Comparison of ENCODE assay signal across 18 cellular contexts in genomic region chr2:97733341-97734035, GRCh38. TPM values are rescaled to one million over a fixed set of nuclear protein-coding genes. Genes with fewer than 3 reads are reported as not detected.
A peak's percentile ranks its signal among the peaks of the same experiment; 100 is the strongest.
DNase-seq lines count a peak whose midpoint lies in the region; ATAC-seq, FAIRE-seq and TF ChIP-seq lines count a peak whose summit lies in the region.
"Had no signal": no experiment of that assay in that cellular context is flagged by ENCODE, and none has a peak within 500 bp of the region (broad histone marks: within the 10 kb centered on the region; RNA-seq: fewer than 3 reads in every experiment).

No MANE protein-coding gene starts in this region.

- no peak for ATAC-seq in HepG2
- no peak for ATAC-seq in right lobe of liver
- no peak for ATAC-seq in RWPE2 (ENCODE audit: low read depth)
- no peak for ATAC-seq in naive thymus-derived CD8-positive, alpha-beta T cell
- ATAC-seq in HG02642 (IDR thresholded peaks at IDR 0.05; ENCODE audit: poor library complexity, unreplicated experiment) = no peak
- ATAC-seq: PC-3 had no signal

- no peak overlapping the region for H3K4me3 Mint-ChIP-seq in naive thymus-derived CD8-positive, alpha-beta T cell
- no peak overlapping the region for H3K4me3 Mint-ChIP-seq in activated naive CD4-positive, alpha-beta T cell treated with anti-CD3 and anti-CD28 coated beads for 36 hours

- WGBS in HepG2 (ENCODE audit: low lambda C conversion rate) = 40% methylated on average over 17 of the region's 20 CpGs
- 85% methylated on average over 2 of the region's 20 CpGs for WGBS in right lobe of liver (ENCODE audit: insufficient coverage, low coverage, low lambda C conversion rate, missing lambda C conversion rate)

- no peak overlapping the region for H3K9ac ChIP-seq in HepG2 (ENCODE audit: insufficient read depth, low read depth, low read length)

- no peak overlapping the region for H3K4me2 ChIP-seq in HepG2 (ENCODE audit: low read depth, low read length)

- no peaks in the 10 kb centered on the region for H3K79me2 ChIP-seq in HepG2 (ENCODE audit: insufficient read depth, low read length)

- no peaks in the 10 kb centered on the region for H3K36me3 ChIP-seq in HepG2 (replicated peaks in 1 of 2; ENCODE audit: control insufficient read depth in 1 of 2, insufficient read depth in 2 of 2, low read length in 2 of 2)
- no peaks in the 10 kb centered on the region for H3K36me3 ChIP-seq in right lobe of liver
- H3K36me3 ChIP-seq in RWPE2 (ENCODE audit: low read depth) = no peaks in the 10 kb centered on the region

- H3K27ac Mint-ChIP-seq in naive thymus-derived CD8-positive, alpha-beta T cell = peak overlapping the region in 6 of 10 donors; percentile 13 to 62 (median 30)
- no peak overlapping the region for H3K27ac Mint-ChIP-seq in activated naive CD4-positive, alpha-beta T cell treated with anti-CD3 and anti-CD28 coated beads for 36 hours

- TF ChIP-seq CTCF in HepG2 (CRISPR knock-in tag; IDR thresholded peaks at IDR 0.05) = no peak
- no peak for TF ChIP-seq CTCF in right lobe of liver (IDR thresholded peaks at IDR 0.05)
- no peak for TF ChIP-seq CTCF in RWPE2 (IDR thresholded peaks at IDR 0.05; ENCODE audit: poor library complexity, severe bottlenecking)

- peaks cover 10% of the 10 kb centered on the region; the same call in 1 of the 2 replicates for H3K9me3 ChIP-seq in HepG2 (ENCODE audit: low read length)
- no peaks in the 10 kb centered on the region for H3K9me3 ChIP-seq in right lobe of liver
- peaks cover 6% of the 10 kb centered on the region for H3K9me3 ChIP-seq in RWPE2 (ENCODE audit: severe bottlenecking)

- TF ChIP-seq POLR2A in HepG2 (IDR thresholded peaks at IDR 0.05; ENCODE audit: insufficient read depth in 1 of 2, low read depth in 2 of 2, low read length in 2 of 2) = no peak
- no peak for TF ChIP-seq POLR2A in right lobe of liver (IDR thresholded peaks at IDR 0.05)

- CTCF ChIA-PET in HepG2 (lab: Yijun Ruan, JAX; ENCODE audit: low intra/inter-chr PET ratio, low total read pairs) = no interaction called here
- CTCF ChIA-PET in activated naive CD4-positive, alpha-beta T cell treated with anti-CD3 and anti-CD28 coated beads for 36 hours (lab: Charles Lee) = no interaction called here

- no peaks in the 10 kb centered on the region for H3K27me3 Mint-ChIP-seq in naive thymus-derived CD8-positive, alpha-beta T cell
- no peaks in the 10 kb centered on the region for H3K27me3 Mint-ChIP-seq in activated naive CD4-positive, alpha-beta T cell treated with anti-CD3 and anti-CD28 coated beads for 36 hours (ENCODE audit: low read depth)

- H3K27me3 ChIP-seq in HepG2 (ENCODE audit: control insufficient read depth in 1 of 2, insufficient read depth in 2 of 2, low read length in 2 of 2) = peaks cover 0 to 29% of the 10 kb centered on the region in 2 experiments; a peak in 3 of 5 replicates
- H3K27me3 ChIP-seq in right lobe of liver = no peaks in the 10 kb centered on the region
- H3K27me3 ChIP-seq in RWPE2 (ENCODE audit: insufficient read depth, poor library complexity, severe bottlenecking) = no peaks in the 10 kb centered on the region

- TF ChIP-seq RAD21 in HepG2 (CRISPR knock-in tag; IDR thresholded peaks at IDR 0.05) = no peak

- H3K4me1 Mint-ChIP-seq in naive thymus-derived CD8-positive, alpha-beta T cell = peaks cover 18 to 56% (median 39%) of the 10 kb centered on the region in 4 donors
- peaks cover 15% of the 10 kb centered on the region for H3K4me1 Mint-ChIP-seq in activated naive CD4-positive, alpha-beta T cell treated with anti-CD3 and anti-CD28 coated beads for 36 hours (ENCODE audit: low read depth)

- H3K27ac ChIP-seq in HepG2 (ENCODE audit: extremely low read length, insufficient read depth, low read length) (no peak overlapping the region), right lobe of liver (no peak overlapping the region), RWPE2 (ENCODE audit: poor library complexity, severe bottlenecking) (no peak overlapping the region)

- H3K9me3 Mint-ChIP-seq in naive thymus-derived CD8-positive, alpha-beta T cell = peaks cover 0 to 2% (median 0%) of the 10 kb centered on the region in 9 donors
- H3K9me3 Mint-ChIP-seq in activated naive CD4-positive, alpha-beta T cell treated with anti-CD3 and anti-CD28 coated beads for 36 hours = peaks cover 5% of the 10 kb centered on the region

- TF ChIP-seq EP300 in HepG2 (IDR thresholded peaks at IDR 0.05; ENCODE audit: low read depth in 2 of 2, low read length in 2 of 2) (no peak), HepG2 (CRISPR knock-in tag; IDR thresholded peaks at IDR 0.05; ENCODE audit: borderline replicate concordance) (no peak)

- no TSS peak for BruUV-seq in HepG2 (replicated peaks; lab: Mats Ljungman, UMichigan)

- DNase-seq in HepG2 (ENCODE audit: low spot score) (no peak), right lobe of liver (no peak), RWPE2 (ENCODE audit: low spot score) (peak; percentile 19), urothelium cell line (ENCODE audit: low spot score) (no peak), NCI-H2227 (lab: John Stamatoyannopoulos, UW; ENCODE audit: unreplicated experiment) (no peak)
- no peak for DNase-seq in naive thymus-derived CD8-positive, alpha-beta T cell
- no peak for DNase-seq in activated naive CD4-positive, alpha-beta T cell treated with anti-CD3 and anti-CD28 coated beads for 36 hours
- DNase-seq: ACHN, AML-193, Calu3, NCI-H2029, NCI-H2171, NCI-H774, PC-3 had no signal

- H3K4me1 ChIP-seq in HepG2 (ENCODE audit: insufficient read depth, low read length) = no peaks in the 10 kb centered on the region
- H3K4me1 ChIP-seq in right lobe of liver = no peaks in the 10 kb centered on the region
- H3K4me1 ChIP-seq in RWPE2 (ENCODE audit: insufficient read depth, poor library complexity, severe bottlenecking) = peaks cover 2% of the 10 kb centered on the region

- no peak overlapping the region for H3K4me3 ChIP-seq in HepG2 (replicated peaks in 1 of 3; ENCODE audit: insufficient read depth in 1 of 3, low read depth in 2 of 3, low read length in 3 of 3)
- no peak overlapping the region for H3K4me3 ChIP-seq in right lobe of liver
- no peak overlapping the region for H3K4me3 ChIP-seq in RWPE2 (ENCODE audit: severe bottlenecking)

- H3K36me3 Mint-ChIP-seq in naive thymus-derived CD8-positive, alpha-beta T cell = peaks cover 4 to 87% (median 26%) of the 10 kb centered on the region in 3 donors
- H3K36me3 Mint-ChIP-seq in activated naive CD4-positive, alpha-beta T cell treated with anti-CD3 and anti-CD28 coated beads for 36 hours (ENCODE audit: low read depth) = peaks cover 53% of the 10 kb centered on the region

- H4K20me1 ChIP-seq in HepG2 (ENCODE audit: insufficient read depth, low read length) = no peaks in the 10 kb centered on the region

- FAIRE-seq in HepG2 (lab: Jason Lieb, UNC) = no peak
- FAIRE-seq in urothelium cell line (lab: Jason Lieb, UNC) = peak; percentile 63
- FAIRE-seq: H54 had no signal

- H2AFZ ChIP-seq in HepG2 (ENCODE audit: low read length) = no peak overlapping the region

- intact Hi-C loops in HepG2 (cut with micrococcal nuclease; ENCODE audit: unreplicated experiment) = no loop called here
- intact Hi-C loops in right lobe of liver (cut with DNase I) = loop anchor here in 1 of 2 donors (10.0 kb wide), 1 partner anchor 651 kb away; no protein-coding TSS in a partner anchor
- intact Hi-C loops in activated naive CD4-positive, alpha-beta T cell treated with anti-CD3 and anti-CD28 coated beads for 36 hours (cut with micrococcal nuclease) = no loop called here

- in situ Hi-C loops in HepG2 (cut with HindIII; ENCODE audit: extremely low pct_ligation_motif_present, low pct_unique_long_range_greater_than_20kb) = no loop called here

- POLR2A ChIA-PET in HepG2 (lab: Yijun Ruan, JAX) = no interaction called here
- POLR2A ChIA-PET in naive thymus-derived CD8-positive, alpha-beta T cell (lab: Charles Lee) = interaction anchor here (0.6 to 1.1 kb wide), 3 partner anchors 11 to 19 kb away, joined by 3 to 5 read pairs (median 4); partner anchors contain the start of gene ZAP70

TF ChIP-seq in HepG2, 621 proteins besides CTCF, POLR2A, EP300 and RAD21:
- TF ChIP-seq ZKSCAN1 (IDR thresholded peaks at IDR 0.05; ENCODE audit: low read length) (peak; percentile 60), ZNF101 (CRISPR knock-in tag; IDR thresholded peaks at IDR 0.05; ENCODE audit: borderline replicate concordance, low read depth) (no peak)
TF ChIP-seq in HepG2: peak in this region for 1.

RNA-seq across cellular contexts. Expression of gene ZAP70, which starts 20.1 kb away (rescaled TPM):
- total RNA-seq in HepG2 (2016; rRNA removed; fragmentation: Illumina TruSeq; extraction: Trizol) = 0.18 and 0.51 TPM in 2 replicates
- not detected in 2 replicates for total RNA-seq in HepG2 (2016; cell fraction: cytosol; rRNA removed; fragmentation: Illumina TruSeq; extraction: Trizol; ENCODE audit: low read depth)
- total RNA-seq in HepG2 (2016; cell fraction: insoluble cytoplasmic fraction; rRNA removed; fragmentation: Illumina TruSeq; extraction: Trizol) = 0.24 and 0.43 TPM in 2 replicates
- total RNA-seq in HepG2 (2016; cell fraction: membrane; rRNA removed; fragmentation: Illumina TruSeq; extraction: Trizol) = not detected in 2 replicates
- total RNA-seq in HepG2 (2016; cell fraction: nucleus; rRNA removed; fragmentation: Illumina TruSeq; extraction: Trizol) = 0.28 and 0.31 TPM in 2 replicates
- polyA plus RNA-seq in HepG2 (2011; rRNA removed) = 4.0 and 7.1 TPM in 2 replicates
- 2.5 and 3.2 TPM in 2 replicates for polyA plus RNA-seq in HepG2 (2011; cell fraction: cytosol; rRNA removed)
- 64.9 and 67.7 TPM in 2 replicates for polyA plus RNA-seq in HepG2 (2011; cell fraction: nucleus; rRNA removed)
- polyA plus RNA-seq in HepG2 (2012) = 2.2 and 3.6 TPM in 2 replicates
- polyA plus RNA-seq in HepG2 (2016; cell fraction: cytosol; fragmentation: Illumina TruSeq; extraction: Trizol; ENCODE audit: low read depth) = not detected in 2 replicates
- polyA plus RNA-seq in HepG2 (2016; cell fraction: insoluble cytoplasmic fraction; fragmentation: Illumina TruSeq; extraction: Trizol; ENCODE audit: low read depth) = 0.27 and 0.57 TPM in 2 replicates
- not detected in 2 replicates for polyA plus RNA-seq in HepG2 (2016; cell fraction: membrane; fragmentation: Illumina TruSeq; extraction: Trizol; ENCODE audit: low read depth)
- 1.00 and 1.1 TPM in 2 replicates for polyA plus RNA-seq in HepG2 (2016; cell fraction: nucleus; fragmentation: Illumina TruSeq; extraction: Trizol; ENCODE audit: insufficient read depth, low read depth)
- 5.3 TPM in 1 of 2 replicates, not detected in the other for polyA minus RNA-seq in HepG2 (2011; rRNA and poly(A)+ RNA removed; ENCODE audit: low replicate concordance)
- polyA minus RNA-seq in HepG2 (2011; cell fraction: cytosol; rRNA and poly(A)+ RNA removed) = 1.5 and 1.6 TPM in 2 replicates
- polyA minus RNA-seq in HepG2 (2011; cell fraction: nucleus; rRNA and poly(A)+ RNA removed) = 5.0 and 5.6 TPM in 2 replicates
- 1 to 10 TPM in 4 of 6 experiments, under 1 TPM in 2; 0.74 to 2.1 (median 1.4) TPM for total RNA-seq in right lobe of liver
- 100 to 1,000 TPM; 490 to 503 TPM for total RNA-seq in naive thymus-derived CD8-positive, alpha-beta T cell
- 100 to 1,000 TPM; 131 to 168 (median 149) TPM for polyA plus RNA-seq in naive thymus-derived CD8-positive, alpha-beta T cell
- total RNA-seq in activated naive CD4-positive, alpha-beta T cell treated with anti-CD3 and anti-CD28 coated beads for 36 hours = 100 to 1,000 TPM; 167 TPM
- total RNA-seq: Calu3, NCI-H460, PC-3, SK-MEL-5 had no signal

Comparison
In these comparisons a context has a peak if more than half of its experiments do, and no peak if none do; other contexts are left out.
1. RNA of gene ZAP70, which starts 20.1 kb away (total RNA-seq): 490 to 503 TPM in naive thymus-derived CD8-positive, alpha-beta T cell and 167 TPM in activated naive CD4-positive, alpha-beta T cell treated with anti-CD3 and anti-CD28 coated beads for 36 hours; 0.74 to 2.1 TPM in right lobe of liver and 0.18 to 0.51 TPM in HepG2; every median in the first group is over 10 times any median in the second.